ENCODE assay signal across 10 cellular contexts in genomic region chr1:206480211-206480610, GRCh38. TPM values are rescaled to one million over a fixed set of nuclear protein-coding genes. Genes with fewer than 3 reads are reported as not detected.
"Had no signal": no experiment of that assay in that cellular context is flagged by ENCODE, and none has a peak within 500 bp of the region (broad histone marks: within the 10 kb centered on the region; RNA-seq: fewer than 3 reads in every experiment).

No MANE protein-coding gene starts in this region.

- H3K27ac ChIP-seq: gastroesophageal sphincter, thoracic aorta had no signal

- H3K4me3 ChIP-seq: gastroesophageal sphincter, thoracic aorta had no signal

- H3K9me3 ChIP-seq: gastroesophageal sphincter, thoracic aorta had no signal

- H3K4me3 Mint-ChIP-seq: activated B cell treated with CpG ODN at 0.5 μM for 24 hours; mesothelial cell of epicardium; naive B cell; T-helper 2 cell treated with Interferon-gamma antibody and Interleukin-4, amounts not matched to agents 5 μg/mL and 100 μg/mL, for 36 hours had no signal

- H3K27me3 ChIP-seq: brain microvascular endothelial cell, gastroesophageal sphincter had no signal

- H3K4me1 ChIP-seq: gastroesophageal sphincter had no signal

- H3K36me3 ChIP-seq: thoracic aorta had no signal

- FAIRE-seq: urothelium cell line had no signal

- DNase-seq: activated B cell treated with CpG ODN at 0.5 μM for 24 hours, cortex of kidney had no signal

- H3K27me3 Mint-ChIP-seq: activated B cell treated with CpG ODN at 0.5 μM for 24 hours, naive B cell had no signal

- H3K9me3 Mint-ChIP-seq: activated B cell treated with CpG ODN at 0.5 μM for 24 hours; mesothelial cell of epicardium; naive B cell; T-helper 2 cell treated with Interferon-gamma antibody and Interleukin-4, amounts not matched to agents 5 μg/mL and 100 μg/mL, for 36 hours had no signal

- H3K27ac Mint-ChIP-seq: T-helper 2 cell treated with Interferon-gamma antibody and Interleukin-4, amounts not matched to agents 5 μg/mL and 100 μg/mL, for 36 hours had no signal

RNA-seq across cellular contexts. Expression of gene IKBKE, which starts 9.9 kb away (rescaled TPM):
- polyA plus RNA-seq: neural cell had no signal
